18 cellular contexts compared by ENCODE assay signal in the genomic region with DNA sequence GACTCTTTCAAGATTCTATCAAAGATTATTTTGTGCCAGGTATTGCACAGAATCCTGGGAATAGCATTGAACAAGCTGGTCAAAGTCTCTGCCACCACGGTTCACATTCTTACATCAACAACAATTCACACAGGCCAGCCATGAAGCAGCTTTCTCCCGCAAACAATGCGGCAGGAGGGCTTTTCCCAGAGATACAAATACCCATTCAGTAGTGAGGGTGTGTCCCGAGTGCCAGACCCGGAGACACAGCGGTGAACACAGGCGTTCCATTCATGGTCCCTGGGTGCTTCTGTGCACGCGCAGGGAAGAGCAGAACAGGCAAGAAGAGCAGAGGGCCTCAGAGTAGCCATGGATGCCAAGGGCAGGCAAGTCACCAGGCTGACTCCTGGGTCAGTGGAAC.
"Had no signal": no experiment of that assay in that cellular context is flagged by ENCODE, and none has a peak within 500 bp of the region (broad histone marks: within the 10 kb centered on the region; RNA-seq: fewer than 3 reads in every experiment).

No MANE protein-coding gene starts in this region.

- H3K36me3 ChIP-seq: esophagus squamous epithelium, heart left ventricle, right atrium auricular region, stomach, thoracic aorta, transverse colon had no signal

- H3K4me1 Mint-ChIP-seq: natural killer cell had no signal

- H3K9me3 ChIP-seq: esophagus squamous epithelium, heart left ventricle, right atrium auricular region, stomach, thoracic aorta, transverse colon had no signal

- DNase-seq: cerebellar nuclear complex; effector memory CD8-positive, alpha-beta T cell; esophagus squamous epithelium; foreskin fibroblast; heart left ventricle; left colon; natural killer cell; occipital lobe; small intestine; stimulated activated CD4-positive, alpha-beta T cell treated with anti-CD3 and anti-CD28 coated beads, Interleukin-12 subunit alpha, Interleukin-12 subunit beta, amount 100 ng/mL, for 4 hours; stimulated activated naive CD4-positive, alpha-beta T cell; stomach; transverse colon had no signal

- H3K27ac ChIP-seq: esophagus squamous epithelium, heart left ventricle, right atrium auricular region, stomach, thoracic aorta, transverse colon had no signal

- ATAC-seq: effector memory CD8-positive, alpha-beta T cell; heart left ventricle; left colon; natural killer cell had no signal

- H3K4me3 ChIP-seq: esophagus squamous epithelium, heart left ventricle, right atrium auricular region, stomach, thoracic aorta, transverse colon had no signal

- H3K4me1 ChIP-seq: esophagus squamous epithelium, right atrium auricular region, stomach, transverse colon had no signal

- H3K4me3 Mint-ChIP-seq: dendritic cell treated with granulocyte-macrophage colony-stimulating factor and Interleukin-4, amounts not matched to agents 40 ng/mL and 50 ng/mL, for 4 days; effector memory CD8-positive, alpha-beta T cell; memory B cell; mesothelial cell of epicardium; natural killer cell had no signal

- H3K27me3 ChIP-seq: heart left ventricle, right atrium auricular region, stomach, transverse colon had no signal

- H3K27me3 Mint-ChIP-seq: dendritic cell treated with granulocyte-macrophage colony-stimulating factor and Interleukin-4, amounts not matched to agents 40 ng/mL and 50 ng/mL, for 4 days had no signal

- H3K36me3 Mint-ChIP-seq: mesothelial cell of epicardium, natural killer cell had no signal

- H3K27ac Mint-ChIP-seq: dendritic cell treated with granulocyte-macrophage colony-stimulating factor and Interleukin-4, amounts not matched to agents 40 ng/mL and 50 ng/mL, for 4 days; effector memory CD8-positive, alpha-beta T cell; memory B cell; mesothelial cell of epicardium; natural killer cell had no signal
